1 cellular context compared by ENCODE assay signal in the genomic region with DNA sequence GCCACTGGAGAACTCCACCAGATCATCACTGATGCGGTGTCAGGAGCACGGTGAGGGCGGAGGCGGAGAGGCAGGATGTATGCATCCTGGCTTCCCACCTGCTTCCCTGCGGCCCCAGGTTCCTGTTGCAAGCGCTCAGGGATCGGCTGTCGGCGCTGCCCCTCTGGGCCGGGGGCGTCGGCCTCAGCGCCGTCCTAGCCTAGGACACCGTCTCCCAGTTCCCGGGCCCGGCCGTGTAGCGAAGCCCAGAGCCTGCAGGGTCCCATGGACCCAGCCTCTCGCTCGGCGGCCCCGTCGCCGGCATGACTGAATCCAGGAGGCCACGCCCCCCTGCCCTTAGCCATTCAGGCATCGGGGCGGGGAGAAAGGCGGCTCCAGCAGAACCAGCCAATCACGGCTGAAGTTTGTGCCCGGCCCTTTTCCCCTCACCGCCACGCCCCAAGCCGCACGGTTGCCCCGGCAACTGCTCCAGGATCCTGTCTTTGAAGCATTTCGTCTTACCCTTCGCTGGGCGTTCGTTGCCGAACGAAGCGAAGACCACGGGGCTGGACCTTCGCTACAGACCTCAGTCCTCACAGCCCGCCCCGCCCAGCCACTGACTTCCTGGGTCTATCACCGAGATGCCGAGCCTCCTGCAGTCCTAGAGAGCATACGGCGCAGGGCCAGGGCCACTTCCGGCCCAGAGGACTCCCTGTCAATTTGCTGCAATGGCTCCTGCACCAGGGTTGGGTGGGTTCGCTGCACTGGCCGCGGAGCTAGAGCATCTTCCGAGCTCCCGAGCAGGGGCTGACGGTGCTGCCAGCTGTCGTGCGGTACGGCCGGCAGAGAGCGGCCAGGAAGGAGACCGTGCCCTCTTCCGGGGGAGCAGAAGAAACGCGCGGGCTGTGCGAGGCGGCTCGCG.
TF ChIP-seq lines count a peak whose summit lies in the region.

No MANE protein-coding gene starts in this region.

TF ChIP-seq in neural cell, 6 proteins besides CTCF, POLR2A, EP300 and RAD21 (continued from another document):
- TF ChIP-seq, protein P1, sequence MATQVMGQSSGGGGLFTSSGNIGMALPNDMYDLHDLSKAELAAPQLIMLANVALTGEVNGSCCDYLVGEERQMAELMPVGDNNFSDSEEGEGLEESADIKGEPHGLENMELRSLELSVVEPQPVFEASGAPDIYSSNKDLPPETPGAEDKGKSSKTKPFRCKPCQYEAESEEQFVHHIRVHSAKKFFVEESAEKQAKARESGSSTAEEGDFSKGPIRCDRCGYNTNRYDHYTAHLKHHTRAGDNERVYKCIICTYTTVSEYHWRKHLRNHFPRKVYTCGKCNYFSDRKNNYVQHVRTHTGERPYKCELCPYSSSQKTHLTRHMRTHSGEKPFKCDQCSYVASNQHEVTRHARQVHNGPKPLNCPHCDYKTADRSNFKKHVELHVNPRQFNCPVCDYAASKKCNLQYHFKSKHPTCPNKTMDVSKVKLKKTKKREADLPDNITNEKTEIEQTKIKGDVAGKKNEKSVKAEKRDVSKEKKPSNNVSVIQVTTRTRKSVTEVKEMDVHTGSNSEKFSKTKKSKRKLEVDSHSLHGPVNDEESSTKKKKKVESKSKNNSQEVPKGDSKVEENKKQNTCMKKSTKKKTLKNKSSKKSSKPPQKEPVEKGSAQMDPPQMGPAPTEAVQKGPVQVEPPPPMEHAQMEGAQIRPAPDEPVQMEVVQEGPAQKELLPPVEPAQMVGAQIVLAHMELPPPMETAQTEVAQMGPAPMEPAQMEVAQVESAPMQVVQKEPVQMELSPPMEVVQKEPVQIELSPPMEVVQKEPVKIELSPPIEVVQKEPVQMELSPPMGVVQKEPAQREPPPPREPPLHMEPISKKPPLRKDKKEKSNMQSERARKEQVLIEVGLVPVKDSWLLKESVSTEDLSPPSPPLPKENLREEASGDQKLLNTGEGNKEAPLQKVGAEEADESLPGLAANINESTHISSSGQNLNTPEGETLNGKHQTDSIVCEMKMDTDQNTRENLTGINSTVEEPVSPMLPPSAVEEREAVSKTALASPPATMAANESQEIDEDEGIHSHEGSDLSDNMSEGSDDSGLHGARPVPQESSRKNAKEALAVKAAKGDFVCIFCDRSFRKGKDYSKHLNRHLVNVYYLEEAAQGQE (IDR thresholded peaks at IDR 0.05; ENCODE audit: borderline replicate concordance): peak; percentile 49
- TF ChIP-seq MXI1 (conservative IDR thresholded peaks at IDR 0.05; ENCODE audit: poor library complexity, severe bottlenecking): peak; percentile 86
